Comparison of ENCODE assay signal across 8 cellular contexts in genomic region chr7:1158203-1159126, GRCh38. TPM values are rescaled to one million over a fixed set of nuclear protein-coding genes. Genes with fewer than 3 reads are reported as not detected.
DNase-seq lines count a peak whose midpoint lies in the region; ATAC-seq and TF ChIP-seq lines count a peak whose summit lies in the region.

No MANE protein-coding gene starts in this region.

- H3K4me1 Mint-ChIP-seq in stimulated activated naive CD8-positive, alpha-beta T cell treated with anti-CD3 and anti-CD28 coated beads, Interleukin-15, Interleukin-2, amounts not matched to agents 100 ng/mL and 50 ng/mL, for 24 hours (ENCODE audit: low read depth) = peaks cover 29% of the 10 kb centered on the region
- peaks cover 9% of the 10 kb centered on the region for H3K4me1 Mint-ChIP-seq in MCF 10A (ENCODE audit: insufficient read depth, unreplicated experiment)

- no peaks in the 10 kb centered on the region for H3K27me3 Mint-ChIP-seq in stimulated activated naive CD8-positive, alpha-beta T cell treated with anti-CD3 and anti-CD28 coated beads, Interleukin-15, Interleukin-2, amounts not matched to agents 100 ng/mL and 50 ng/mL, for 24 hours
- no peaks in the 10 kb centered on the region for H3K27me3 Mint-ChIP-seq in MCF 10A (ENCODE audit: insufficient read depth, unreplicated experiment)

- POLR2A ChIA-PET in MCF 10A (lab: Yijun Ruan, JAX) = interaction anchor here (0.5 to 1.8 kb wide), 6 partner anchors 10 to 1043 kb away, joined by 3 to 15 read pairs (median 4); partner anchors contain the start of genes GPER1 and MICALL2

- peak overlapping the region; percentile 92 for H3K4me3 Mint-ChIP-seq in stimulated activated naive CD8-positive, alpha-beta T cell treated with anti-CD3 and anti-CD28 coated beads, Interleukin-15, Interleukin-2, amounts not matched to agents 100 ng/mL and 50 ng/mL, for 24 hours
- H3K4me3 Mint-ChIP-seq in MCF 10A (ENCODE audit: unreplicated experiment) = peak overlapping the region; percentile 92

- intact Hi-C loops in MCF 10A (cut with micrococcal nuclease) = no loop called here

- no peaks in the 10 kb centered on the region for H3K27me3 ChIP-seq in mononuclear cell (ENCODE audit: insufficient read depth, low read length)

- ATAC-seq in stimulated activated naive CD8-positive, alpha-beta T cell treated with anti-CD3 and anti-CD28 coated beads, Interleukin-15, Interleukin-2, amounts not matched to agents 100 U/mL and 50 U/mL, for 24 hours = no peak
- no peak for ATAC-seq in GM21576 (IDR thresholded peaks at IDR 0.05; ENCODE audit: unreplicated experiment)

- TF ChIP-seq CTCF in MCF 10A (IDR thresholded peaks at IDR 0.05; ENCODE audit: unreplicated experiment) = no peak

- CTCF ChIA-PET in MCF 10A (lab: Yijun Ruan, JAX) = interaction anchor here (0.7 to 1.4 kb wide), 6 partner anchors 17 to 184 kb away, joined by 3 to 9 read pairs (median 4); no protein-coding TSS in a partner anchor

- H3K4me1 ChIP-seq in mononuclear cell (ENCODE audit: insufficient read depth, low read length) = peaks cover 35% of the 10 kb centered on the region

- H3K36me3 Mint-ChIP-seq in stimulated activated naive CD8-positive, alpha-beta T cell treated with anti-CD3 and anti-CD28 coated beads, Interleukin-15, Interleukin-2, amounts not matched to agents 100 ng/mL and 50 ng/mL, for 24 hours (ENCODE audit: low read depth) = peaks cover 33% of the 10 kb centered on the region
- H3K36me3 Mint-ChIP-seq in MCF 10A (ENCODE audit: insufficient read depth, unreplicated experiment) = peaks cover 45% of the 10 kb centered on the region

- no peaks in the 10 kb centered on the region for H3K9me3 ChIP-seq in mononuclear cell (ENCODE audit: low read depth, low read length)

- H3K9me3 Mint-ChIP-seq in stimulated activated naive CD8-positive, alpha-beta T cell treated with anti-CD3 and anti-CD28 coated beads, Interleukin-15, Interleukin-2, amounts not matched to agents 100 ng/mL and 50 ng/mL, for 24 hours = no peaks in the 10 kb centered on the region
- no peaks in the 10 kb centered on the region for H3K9me3 Mint-ChIP-seq in MCF 10A (ENCODE audit: unreplicated experiment)

- BruUV-seq in MCF 10A (replicated peaks; lab: Mats Ljungman, UMichigan) = TSS peak; percentile 30

- peak overlapping the region; percentile 98 for H3K4me3 ChIP-seq in mononuclear cell (ENCODE audit: low read length)

- H3K27ac Mint-ChIP-seq in stimulated activated naive CD8-positive, alpha-beta T cell treated with anti-CD3 and anti-CD28 coated beads, Interleukin-15, Interleukin-2, amounts not matched to agents 100 ng/mL and 50 ng/mL, for 24 hours = peak overlapping the region; percentile 89
- H3K27ac Mint-ChIP-seq in MCF 10A (ENCODE audit: low read depth, unreplicated experiment) = peak overlapping the region; percentile 84

- no peak for DNase-seq in stimulated activated naive CD8-positive, alpha-beta T cell treated with anti-CD3 and anti-CD28 coated beads, Interleukin-15, Interleukin-2, amounts not matched to agents 100 U/mL and 50 U/mL, for 24 hours
- DNase-seq in MCF 10A (ENCODE audit: unreplicated experiment) = no peak
- no peak for DNase-seq in stimulated activated CD4-positive, alpha-beta T cell treated with anti-CD3 and anti-CD28 coated beads, Interleukin-2, amount 100 ng/mL, for 24 hours
- DNase-seq in effector CD4-positive, alpha-beta T cell = no peak
- DNase-seq in SK-N-DZ (ENCODE audit: low spot score) = no peak

RNA-seq across cellular contexts. Expression of gene ZFAND2A, which starts 1.5 kb away (rescaled TPM):
- 30.1 and 40.7 TPM in 2 replicates for total RNA-seq in MCF 10A (2022)
- total RNA-seq in mononuclear cell = 66.2 TPM
- 19.3 and 25.0 TPM in 2 replicates for polyA plus RNA-seq in SK-N-DZ (2014; cell fraction: cytosol; rRNA removed)
- polyA plus RNA-seq in SK-N-DZ (2014; cell fraction: nucleus; rRNA removed) = 16.4 and 26.1 TPM in 2 replicates
